Comparison of ENCODE assay signal across 8 cellular contexts in the genomic region with DNA sequence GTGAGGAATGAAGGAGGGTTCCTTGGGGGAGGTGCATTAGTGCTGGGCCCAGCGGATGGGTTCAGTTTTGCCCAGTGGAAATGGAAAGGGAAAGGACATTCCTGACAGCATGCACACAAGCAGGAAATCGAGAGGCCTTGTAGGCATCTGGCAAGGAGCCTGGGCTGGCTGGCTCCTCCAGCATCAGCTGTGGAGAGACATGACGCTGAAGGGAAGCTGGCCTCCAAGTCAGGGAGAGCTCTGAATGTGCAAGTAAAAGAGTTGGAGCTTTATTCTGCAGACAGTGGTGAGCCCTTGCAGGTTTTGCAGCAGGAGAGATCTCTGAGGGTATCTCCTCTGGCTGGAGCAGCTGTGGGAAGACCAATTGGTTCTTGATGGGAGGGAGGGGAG.
A peak's percentile ranks its signal among the peaks of the same experiment; 100 is the strongest.
DNase-seq lines count a peak whose midpoint lies in the region; ATAC-seq, FAIRE-seq and TF ChIP-seq lines count a peak whose summit lies in the region.

No MANE protein-coding gene starts in this region.

- H3K36me3 ChIP-seq in skeletal muscle tissue (ENCODE audit: control insufficient read depth in 3 of 3, insufficient read depth in 3 of 3, low read length in 3 of 3), result no peaks in the 10 kb centered on the region

- no peaks in the 10 kb centered on the region for H3K9me3 ChIP-seq in right cardiac atrium (ENCODE audit: control insufficient read depth, low read length)
- no peaks in the 10 kb centered on the region for H3K9me3 ChIP-seq in skeletal muscle tissue (ENCODE audit: control insufficient read depth in 3 of 3, low read length in 3 of 3)

- FAIRE-seq in H54 (lab: Jason Lieb, UNC), result peak; percentile 11

- WGBS in right cardiac atrium, result 12% methylated on average over 3 of the region's 3 CpGs

- no peaks in the 10 kb centered on the region for H3K27me3 ChIP-seq in right cardiac atrium (ENCODE audit: control insufficient read depth, insufficient read depth)
- H3K27me3 ChIP-seq in skeletal muscle tissue (ENCODE audit: control insufficient read depth in 3 of 3, insufficient read depth in 3 of 3, low read length in 3 of 3), result no peaks in the 10 kb centered on the region

- no peak for TF ChIP-seq POLR2A in H54 (IDR thresholded peaks at IDR 0.05; ENCODE audit: low read depth, low read length)

- H3K4me1 ChIP-seq in right cardiac atrium (ENCODE audit: control insufficient read depth, insufficient read depth, low read length) (peaks cover 10% of the 10 kb centered on the region), skeletal muscle tissue (ENCODE audit: control insufficient read depth in 3 of 3, insufficient read depth in 3 of 3, low read length in 3 of 3) (peaks cover 35 to 49% (median 44%) of the 10 kb centered on the region in 3 donors)

- intact Hi-C loops in right cardiac atrium (cut with DNase I), result no loop called here

- H3K4me3 ChIP-seq in astrocyte of the spinal cord (ENCODE audit: low read depth, low read length), result no peak overlapping the region
- H3K4me3 ChIP-seq in right cardiac atrium (ENCODE audit: low read length), result no peak overlapping the region
- no peak overlapping the region for H3K4me3 ChIP-seq in skeletal muscle tissue (ENCODE audit: low read length in 3 of 3)

- peak overlapping the region; percentile 49 for H3K27ac ChIP-seq in right cardiac atrium (ENCODE audit: low read length)
- H3K27ac ChIP-seq in skeletal muscle tissue (ENCODE audit: low read depth, low read length), result peak overlapping the region; percentile 61

- peak; percentile 57 for DNase-seq in H54 (ENCODE audit: insufficient read length, low spot score)
- DNase-seq in astrocyte of the spinal cord (ENCODE audit: low read depth, low spot score), result peak; percentile 89
- DNase-seq in right cardiac atrium, result peak; percentile 90 to 97 (median 96)
- no peak for DNase-seq in NCI-H1105 (lab: John Stamatoyannopoulos, UW)
- DNase-seq in D341Med (ENCODE audit: low spot score), result no peak

- TF ChIP-seq CTCF in astrocyte of the spinal cord (IDR thresholded peaks at IDR 0.05; ENCODE audit: low read depth, low read length), result no peak

- ATAC-seq in right cardiac atrium (peak; percentile 91 to 92), GM18909 (IDR thresholded peaks at IDR 0.05; ENCODE audit: poor library complexity, unreplicated experiment) (no peak), HG03457 (IDR thresholded peaks at IDR 0.05; ENCODE audit: unreplicated experiment) (no peak)

- in situ Hi-C loops in astrocyte of the spinal cord (cut with HindIII; ENCODE audit: low sequenced_read_pairs), result no loop called here

- H3K9ac ChIP-seq in skeletal muscle tissue (ENCODE audit: low read depth in 1 of 3, low read length in 3 of 3), result peak overlapping the region in 2 of 3 donors; percentile 59 to 70

Comparison
In these comparisons a context has a peak if more than half of its experiments do, and no peak if none do; other contexts are left out.
1. DNase-seq: peak in H54 (single experiment), astrocyte of the spinal cord (single experiment) and right cardiac atrium (3 of 3); none in NCI-H1105 (single experiment) and D341Med (single experiment).
2. ATAC-seq: peak in right cardiac atrium (2 of 2); none in GM18909 (single experiment) and HG03457 (single experiment).